ENCODE assay signal across 9 cellular contexts in the genomic region with DNA sequence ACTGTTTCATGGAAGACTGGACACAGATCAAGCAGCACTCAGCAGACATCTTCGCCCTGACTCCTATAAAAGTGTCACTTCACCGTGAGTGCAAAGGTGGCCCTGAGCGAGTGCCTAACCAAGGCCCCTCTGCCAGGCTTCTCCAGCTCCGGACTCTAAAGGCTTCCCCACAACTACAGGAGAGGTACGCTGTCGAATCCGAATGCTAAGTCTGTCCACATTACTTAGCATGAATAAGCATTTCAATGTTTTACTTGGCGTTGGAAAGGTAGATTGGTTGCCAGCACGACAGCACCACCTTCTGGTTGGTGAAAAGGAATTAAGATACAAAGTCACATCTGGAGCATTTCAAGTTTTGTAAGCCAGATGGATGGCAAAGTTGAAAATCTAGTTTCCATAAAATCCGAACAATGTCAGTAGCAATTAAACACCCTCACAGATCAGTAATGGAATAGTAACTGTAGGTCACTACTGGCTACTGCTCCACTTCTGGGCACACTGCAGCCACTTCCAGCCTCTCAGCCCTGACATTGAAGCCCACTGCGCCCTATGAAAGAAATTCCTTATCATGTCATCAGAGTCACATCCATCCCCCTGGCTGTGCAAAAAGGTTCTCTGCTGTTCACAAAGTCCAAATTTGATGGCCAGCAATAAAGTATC.
DNase-seq lines count a peak whose midpoint lies in the region; ATAC-seq and TF ChIP-seq lines count a peak whose summit lies in the region.
"Had no signal": no experiment of that assay in that cellular context is flagged by ENCODE, and none has a peak within 500 bp of the region (broad histone marks: within the 10 kb centered on the region; RNA-seq: fewer than 3 reads in every experiment).

No MANE protein-coding gene starts in this region.

- no peaks in the 10 kb centered on the region for H3K4me1 Mint-ChIP-seq in activated CD8-positive, alpha-beta memory T cell treated with anti-CD3 and anti-CD28 coated beads, Interleukin-2, amount 10 ng/mL, durations not matched to agents 7 days and 5 days
- H3K4me1 Mint-ChIP-seq in stimulated activated effector memory CD8-positive, alpha-beta T cell treated with anti-CD3 and anti-CD28 coated beads, Interleukin-12 subunit alpha, Interleukin-12 subunit beta, amount 100 ng/mL, for 72 hours: no peaks in the 10 kb centered on the region

- peaks cover 3% of the 10 kb centered on the region for H3K9me3 Mint-ChIP-seq in activated CD8-positive, alpha-beta memory T cell treated with anti-CD3 and anti-CD28 coated beads, Interleukin-2, amount 10 ng/mL, durations not matched to agents 7 days and 5 days (ENCODE audit: low read depth)
- H3K9me3 Mint-ChIP-seq in stimulated activated effector memory CD8-positive, alpha-beta T cell treated with anti-CD3 and anti-CD28 coated beads, Interleukin-12 subunit alpha, Interleukin-12 subunit beta, amount 100 ng/mL, for 72 hours: peaks cover 3% of the 10 kb centered on the region
- H3K9me3 Mint-ChIP-seq: T-helper 1 cell treated with Interleukin-12 subunit alpha and Interleukin-12 subunit beta and Interleukin-4 antibody, amounts not matched to agents 30 μg/mL and 1 μg/mL, for 36 hours had no signal

- DNase-seq in D341Med (ENCODE audit: low spot score): peak; percentile 49
- DNase-seq in HL-60 (ENCODE audit: low read depth in 1 of 2, low spot score in 1 of 2): peak; percentile 30 to 68
- peak; percentile 60 for DNase-seq in NCI-H82 treated with DMSO at 0.1 percent for 48 hours (lab: John Stamatoyannopoulos, UW; ENCODE audit: unreplicated experiment)
- peak; percentile 64 for DNase-seq in activated CD8-positive, alpha-beta memory T cell treated with anti-CD3 and anti-CD28 coated beads, Interleukin-2, amount 10 ng/mL, durations not matched to agents 7 days and 5 days
- peak; percentile 67 for DNase-seq in epithelial cell of prostate (ENCODE audit: low read depth, low spot score)
- peak; percentile 77 for DNase-seq in mucosa of gallbladder (ENCODE audit: low spot score)
- no peak for DNase-seq in stimulated activated effector memory CD8-positive, alpha-beta T cell treated with anti-CD3 and anti-CD28 coated beads, Interleukin-12 subunit alpha, Interleukin-12 subunit beta, amount 100 ng/mL, for 72 hours (ENCODE audit: low spot score in 2 of 2)

- no peak overlapping the region for H3K4me3 Mint-ChIP-seq in activated CD8-positive, alpha-beta memory T cell treated with anti-CD3 and anti-CD28 coated beads, Interleukin-2, amount 10 ng/mL, durations not matched to agents 7 days and 5 days
- no peak overlapping the region for H3K4me3 Mint-ChIP-seq in stimulated activated effector memory CD8-positive, alpha-beta T cell treated with anti-CD3 and anti-CD28 coated beads, Interleukin-12 subunit alpha, Interleukin-12 subunit beta, amount 100 ng/mL, for 72 hours
- H3K4me3 Mint-ChIP-seq: T-helper 1 cell treated with Interleukin-12 subunit alpha and Interleukin-12 subunit beta and Interleukin-4 antibody, amounts not matched to agents 30 μg/mL and 1 μg/mL, for 36 hours had no signal

- H3K27me3 ChIP-seq in HL-60 (ENCODE audit: insufficient read depth, poor library complexity, severe bottlenecking): no peaks in the 10 kb centered on the region

- no peak overlapping the region for H3K27ac Mint-ChIP-seq in activated CD8-positive, alpha-beta memory T cell treated with anti-CD3 and anti-CD28 coated beads, Interleukin-2, amount 10 ng/mL, durations not matched to agents 7 days and 5 days
- H3K27ac Mint-ChIP-seq in stimulated activated effector memory CD8-positive, alpha-beta T cell treated with anti-CD3 and anti-CD28 coated beads, Interleukin-12 subunit alpha, Interleukin-12 subunit beta, amount 100 ng/mL, for 72 hours: peak overlapping the region; percentile 34
- H3K27ac Mint-ChIP-seq: T-helper 1 cell treated with Interleukin-12 subunit alpha and Interleukin-12 subunit beta and Interleukin-4 antibody, amounts not matched to agents 30 μg/mL and 1 μg/mL, for 36 hours had no signal

- H3K4me3 ChIP-seq in HL-60 (replicated peaks; ENCODE audit: insufficient read depth, low read length): no peak overlapping the region

- CTCF ChIA-PET in activated CD8-positive, alpha-beta memory T cell treated with anti-CD3 and anti-CD28 coated beads, Interleukin-2, amount 10 ng/mL, durations not matched to agents 7 days and 5 days (lab: Charles Lee): interaction anchor here (0.6 kb wide), 1 partner anchor 57 kb away, joined by 3 read pairs; no protein-coding TSS in a partner anchor

- peak; percentile 25 for TF ChIP-seq CTCF in HL-60 (IDR thresholded peaks at IDR 0.05; ENCODE audit: insufficient read depth, low read length)

- peaks cover 4% of the 10 kb centered on the region for H3K36me3 Mint-ChIP-seq in activated CD8-positive, alpha-beta memory T cell treated with anti-CD3 and anti-CD28 coated beads, Interleukin-2, amount 10 ng/mL, durations not matched to agents 7 days and 5 days
- H3K36me3 Mint-ChIP-seq in stimulated activated effector memory CD8-positive, alpha-beta T cell treated with anti-CD3 and anti-CD28 coated beads, Interleukin-12 subunit alpha, Interleukin-12 subunit beta, amount 100 ng/mL, for 72 hours: peaks cover 17% of the 10 kb centered on the region

- no peak for ATAC-seq in activated CD8-positive, alpha-beta memory T cell treated with anti-CD3 and anti-CD28 coated beads, Interleukin-2, amount 10 ng/mL, durations not matched to agents 7 days and 5 days
- ATAC-seq in stimulated activated effector memory CD8-positive, alpha-beta T cell treated with anti-CD3 and anti-CD28 coated beads, Interleukin-12 subunit alpha, Interleukin-12 subunit beta, amount 100 ng/mL, for 72 hours: no peak
- ATAC-seq in GM18907 (IDR thresholded peaks at IDR 0.05; ENCODE audit: unreplicated experiment): no peak

- no peaks in the 10 kb centered on the region for H3K27me3 Mint-ChIP-seq in activated CD8-positive, alpha-beta memory T cell treated with anti-CD3 and anti-CD28 coated beads, Interleukin-2, amount 10 ng/mL, durations not matched to agents 7 days and 5 days

- H3K27ac ChIP-seq in HL-60 (replicated peaks) (no peak overlapping the region), epithelial cell of prostate (no peak overlapping the region)

Comparison
In these comparisons a context has a peak if more than half of its experiments do, and no peak if none do; other contexts are left out.
1. DNase-seq: peak in D341Med (single experiment), HL-60 (2 of 2), NCI-H82 treated with DMSO at 0.1 percent for 48 hours (single experiment), activated CD8-positive, alpha-beta memory T cell treated with anti-CD3 and anti-CD28 coated beads, Interleukin-2, amount 10 ng/mL, durations not matched to agents 7 days and 5 days (single experiment), epithelial cell of prostate (single experiment) and mucosa of gallbladder (single experiment); none in stimulated activated effector memory CD8-positive, alpha-beta T cell treated with anti-CD3 and anti-CD28 coated beads, Interleukin-12 subunit alpha, Interleukin-12 subunit beta, amount 100 ng/mL, for 72 hours (0 of 2).